Comparison of ENCODE assay signal across 8 cellular contexts in genomic region chr22:30396871-30397655, GRCh38. TPM values are rescaled to one million over a fixed set of nuclear protein-coding genes. Genes with fewer than 3 reads are reported as not detected.
A peak's percentile ranks its signal among the peaks of the same experiment; 100 is the strongest.
DNase-seq lines count a peak whose midpoint lies in the region; ATAC-seq and TF ChIP-seq lines count a peak whose summit lies in the region.

TSS of gene SEC14L2 (plus strand) at chr22:30397018. CDS start at chr22:30397117, 99 bp downstream.

- in situ Hi-C loops in astrocyte of the cerebellum (cut with HindIII; ENCODE audit: low sequenced_read_pairs), result no loop called here

- peak in 1 of 2 donors; percentile 40 for TF ChIP-seq POLR2A in vagina (IDR thresholded peaks at IDR 0.05)

- H3K27ac ChIP-seq in HUES6 (ENCODE audit: low read depth, low read length) (no peak within 1 kb of the TSS), right cardiac atrium (ENCODE audit: low read length) (no peak within 1 kb of the TSS), vagina (peak within 1 kb of the TSS; percentile 74)

- peaks cover 37% of the 10 kb centered on the region for H3K27me3 ChIP-seq in HUES6 (ENCODE audit: control insufficient read depth, insufficient read depth, low read length)
- no peaks in the 10 kb centered on the region for H3K27me3 ChIP-seq in right cardiac atrium (ENCODE audit: control insufficient read depth, insufficient read depth)
- no peaks in the 10 kb centered on the region for H3K27me3 ChIP-seq in vagina

- H3K4me3 ChIP-seq in HUES6 (ENCODE audit: low read depth, low read length) (peak within 1 kb of the TSS; percentile 75), astrocyte of the cerebellum (ENCODE audit: low read depth, low read length) (peak within 1 kb of the TSS; percentile 70), right cardiac atrium (ENCODE audit: low read length) (peak within 1 kb of the TSS; percentile 60), vagina (peak within 1 kb of the TSS; percentile 68 to 97)

- WGBS in right cardiac atrium, result 1% methylated on average over 56 of the region's 56 CpGs

- H3K9me3 ChIP-seq in HUES6 (ENCODE audit: control insufficient read depth, insufficient read depth, low read depth, low read length), result no peaks in the 10 kb centered on the region
- H3K9me3 ChIP-seq in right cardiac atrium (ENCODE audit: control insufficient read depth, low read length), result no peaks in the 10 kb centered on the region
- no peaks in the 10 kb centered on the region for H3K9me3 ChIP-seq in vagina

- peak; percentile 78 to 86 for ATAC-seq in right cardiac atrium
- no peak for ATAC-seq in GM21576 (IDR thresholded peaks at IDR 0.05; ENCODE audit: unreplicated experiment)

- H3K36me3 ChIP-seq in HUES6 (ENCODE audit: control insufficient read depth, insufficient read depth, low read length) (no peaks in the 10 kb centered on the region), vagina (no peaks in the 10 kb centered on the region)

- intact Hi-C loops in right cardiac atrium (cut with DNase I), result loop anchor here in 2 of 4 donors (5.0 to 10.0 kb wide), 3 partner anchors 85 to 292 kb away; no protein-coding TSS in a partner anchor
- intact Hi-C loops in vagina (cut with DNase I), result no loop called here

- TF ChIP-seq CTCF in astrocyte of the cerebellum (IDR thresholded peaks at IDR 0.05; ENCODE audit: low read depth, low read length, missing control alignments) (no peak), vagina (IDR thresholded peaks at IDR 0.05) (no peak)

- peak; percentile 49 for DNase-seq in CD1c-positive myeloid dendritic cell (ENCODE audit: extremely low spot score)
- peak; percentile 51 for DNase-seq in T-helper 9 cell
- no peak for DNase-seq in astrocyte of the cerebellum (ENCODE audit: low read depth)
- peak; percentile 77 to 92 (median 89) for DNase-seq in right cardiac atrium
- DNase-seq in pulmonary artery endothelial cell (ENCODE audit: low read depth, low spot score), result no peak
- DNase-seq in vagina (ENCODE audit: extremely low spot score in 2 of 2), result no peak

- H3K4me1 ChIP-seq in HUES6 (ENCODE audit: control insufficient read depth, insufficient read depth, low read length) (peaks cover 36% of the 10 kb centered on the region), right cardiac atrium (ENCODE audit: control insufficient read depth, insufficient read depth, low read length) (no peaks in the 10 kb centered on the region), vagina (peaks cover 35% of the 10 kb centered on the region)

- no peak within 1 kb of the TSS for H3K9ac ChIP-seq in HUES6 (ENCODE audit: low read length)

RNA-seq across cellular contexts. Expression of gene SEC14L2, which starts in this region (rescaled TPM):
- total RNA-seq in right cardiac atrium, result 1 to 10 TPM; 2.0 to 5.5 (median 3.5) TPM
- 1.6 TPM for polyA plus RNA-seq in right cardiac atrium
- total RNA-seq in pulmonary artery endothelial cell, result 34.5 and 35.0 TPM in 2 replicates
- total RNA-seq in vagina, result 20.6 TPM

Comparison
In these comparisons a context has a peak if more than half of its experiments do, and no peak if none do; other contexts are left out.
1. DNase-seq: peak in CD1c-positive myeloid dendritic cell (single experiment), T-helper 9 cell (single experiment) and right cardiac atrium (3 of 3); none in astrocyte of the cerebellum (single experiment), pulmonary artery endothelial cell (single experiment) and vagina (0 of 2).
2. Peak in every context shown above with its lines, with median percentiles within 50 percentile points of each other: H3K4me3 ChIP-seq.